8 cellular contexts compared by ENCODE assay signal in genomic region chr14:105314287-105315185, GRCh38. TPM values are rescaled to one million over a fixed set of nuclear protein-coding genes. Genes with fewer than 3 reads are reported as not detected.
DNase-seq lines count a peak whose midpoint lies in the region; ATAC-seq and TF ChIP-seq lines count a peak whose summit lies in the region.

TSS of gene PACS2 (plus strand) at chr14:105314748. CDS start at chr14:105314919, 171 bp downstream.

- no peak for TF ChIP-seq CTCF in RWPE2 (IDR thresholded peaks at IDR 0.05; ENCODE audit: poor library complexity, severe bottlenecking)
- no peak for TF ChIP-seq CTCF in fibroblast of villous mesenchyme (IDR thresholded peaks at IDR 0.05; ENCODE audit: insufficient read depth, low read depth, low read length)
- no peak for TF ChIP-seq CTCF in neural cell (IDR thresholded peaks at IDR 0.05; ENCODE audit: poor library complexity, severe bottlenecking)
- no peak for TF ChIP-seq CTCF in subcutaneous adipose tissue (IDR thresholded peaks at IDR 0.05; ENCODE audit: low read depth)

- H4K20me1 ChIP-seq in neural cell (ENCODE audit: insufficient read depth) = peaks cover 4% of the 10 kb centered on the region

- no peaks in the 10 kb centered on the region for H3K36me3 ChIP-seq in RWPE2 (ENCODE audit: low read depth)
- no peaks in the 10 kb centered on the region for H3K36me3 ChIP-seq in neural cell (ENCODE audit: insufficient read depth, low read length)

- peak within 1 kb of the TSS; percentile 72 for H2AFZ ChIP-seq in neural cell (ENCODE audit: low read depth, low read length)

- peak within 1 kb of the TSS; percentile 91 for H3K4me2 ChIP-seq in neural cell (ENCODE audit: low read length)

- TF ChIP-seq RAD21 in Ishikawa (IDR thresholded peaks at IDR 0.05; ENCODE audit: low read depth) (no peak), neural cell (conservative IDR thresholded peaks at IDR 0.05) (no peak)

- no peaks in the 10 kb centered on the region for H3F3A ChIP-seq in neural cell (ENCODE audit: insufficient read depth, low read length, poor library complexity, severe bottlenecking)

- H3K27ac ChIP-seq in RWPE2 (ENCODE audit: poor library complexity, severe bottlenecking) (peak within 1 kb of the TSS; percentile 45), neural cell (ENCODE audit: low read length) (peak within 1 kb of the TSS; percentile 78)

- TF ChIP-seq EP300 in Ishikawa (IDR thresholded peaks at IDR 0.05; ENCODE audit: borderline replicate concordance) (no peak), neural cell (conservative IDR thresholded peaks at IDR 0.05; ENCODE audit: poor library complexity, severe bottlenecking) (no peak)

- H3K9me3 ChIP-seq in RWPE2 (ENCODE audit: severe bottlenecking) (no peaks in the 10 kb centered on the region), neural cell (ENCODE audit: low read length) (no peaks in the 10 kb centered on the region)

- no peaks in the 10 kb centered on the region for H3K9me2 ChIP-seq in neural cell (ENCODE audit: insufficient read depth, low read length)

- ATAC-seq in GM21515 (IDR thresholded peaks at IDR 0.05; ENCODE audit: unreplicated experiment) (peak; percentile 64), RWPE2 (ENCODE audit: low read depth) (peak; percentile 46)

- peaks cover 7% of the 10 kb centered on the region for H3K4me1 ChIP-seq in RWPE2 (ENCODE audit: insufficient read depth, poor library complexity, severe bottlenecking)

- DNase-seq in DMS114 treated with DMSO at 0.1 percent for 48 hours (lab: John Stamatoyannopoulos, UW; ENCODE audit: unreplicated experiment) (peak; percentile 6), RWPE2 (ENCODE audit: low spot score) (peak; percentile 74), activated gamma-delta T cell (lab: John Stamatoyannopoulos, UW) (peak; percentile 71), fibroblast of villous mesenchyme (ENCODE audit: low read depth) (peak; percentile 82)

- peak within 1 kb of the TSS; percentile 84 for H3K4me3 ChIP-seq in RWPE2 (ENCODE audit: severe bottlenecking)
- peak within 1 kb of the TSS; percentile 70 for H3K4me3 ChIP-seq in fibroblast of villous mesenchyme (ENCODE audit: low read depth, low read length)
- peak within 1 kb of the TSS; percentile 97 for H3K4me3 ChIP-seq in neural cell (ENCODE audit: low read length)

- H3K79me2 ChIP-seq in neural cell (replicated peaks; ENCODE audit: insufficient read depth, low read length) = peaks cover 29% of the 10 kb centered on the region

- no peaks in the 10 kb centered on the region for H3K27me3 ChIP-seq in RWPE2 (ENCODE audit: insufficient read depth, poor library complexity, severe bottlenecking)
- no peaks in the 10 kb centered on the region for H3K27me3 ChIP-seq in neural cell (ENCODE audit: insufficient read depth, low read depth, low read length)

- peak within 1 kb of the TSS; percentile 78 for H3K9ac ChIP-seq in neural cell (ENCODE audit: low read length)

TF ChIP-seq in Ishikawa, 13 proteins besides CTCF, POLR2A, EP300 and RAD21 (continues in another document):
- TF ChIP-seq EGR1 (IDR thresholded peaks at IDR 0.05) = no peak
- TF ChIP-seq FOXM1 (IDR thresholded peaks at IDR 0.05; ENCODE audit: borderline replicate concordance, low read depth) = no peak
- no peak for TF ChIP-seq NFIC (IDR thresholded peaks at IDR 0.05)
- peak; percentile 50 for TF ChIP-seq USF1 (IDR thresholded peaks at IDR 0.05)
- 0 out of 2 replicates have a peak, but pooled peaks have one; percentile 12 for TF ChIP-seq YY1 (IDR thresholded peaks at IDR 0.05; ENCODE audit: low read depth)
- TF ChIP-seq TEAD4 (IDR thresholded peaks at IDR 0.05) = no peak
- TF ChIP-seq CEBPB (IDR thresholded peaks at IDR 0.05) = no peak
- TF ChIP-seq MAX (IDR thresholded peaks at IDR 0.05) = peak; percentile 30
- no peak for TF ChIP-seq REST (IDR thresholded peaks at IDR 0.05; ENCODE audit: low read depth)
- no peak for TF ChIP-seq TCF12 (IDR thresholded peaks at IDR 0.05; ENCODE audit: low read depth)

TF ChIP-seq in neural cell, 6 proteins besides CTCF, POLR2A, EP300 and RAD21:
- TF ChIP-seq SMC3 (conservative IDR thresholded peaks at IDR 0.05; ENCODE audit: poor library complexity) = no peak
- peak; percentile 66 for TF ChIP-seq POLR2AphosphoS5 (IDR thresholded peaks at IDR 0.05)
- TF ChIP-seq MXI1 (conservative IDR thresholded peaks at IDR 0.05; ENCODE audit: poor library complexity, severe bottlenecking) = no peak

RNA-seq across cellular contexts. Expression of gene PACS2, which starts in this region (rescaled TPM):
- total RNA-seq in fibroblast of villous mesenchyme (35.0 and 50.3 TPM in 2 replicates), subcutaneous adipose tissue (100 to 1,000 TPM in 1 of 4 donors, 10 to 100 TPM in 3; 37.2 to 124 (median 57.8) TPM)
- 77.7 and 110 TPM in 2 replicates for polyA plus RNA-seq in neural cell
- polyA minus RNA-seq in neural cell = 133 and 151 TPM in 2 replicates

Comparison
In these comparisons a context has a peak if more than half of its experiments do, and no peak if none do; other contexts are left out.
1. Peak in every context shown above with its lines: DNase-seq, ATAC-seq, H3K4me3 ChIP-seq and H3K27ac ChIP-seq.
2. DNase-seq: peak in every context shown above with its lines; median percentile 82 in fibroblast of villous mesenchyme; 74 in RWPE2; 71 in activated gamma-delta T cell; 6 in DMS114 treated with DMSO at 0.1 percent for 48 hours.